Comparison of ENCODE assay signal across 8 cellular contexts in the genomic region with DNA sequence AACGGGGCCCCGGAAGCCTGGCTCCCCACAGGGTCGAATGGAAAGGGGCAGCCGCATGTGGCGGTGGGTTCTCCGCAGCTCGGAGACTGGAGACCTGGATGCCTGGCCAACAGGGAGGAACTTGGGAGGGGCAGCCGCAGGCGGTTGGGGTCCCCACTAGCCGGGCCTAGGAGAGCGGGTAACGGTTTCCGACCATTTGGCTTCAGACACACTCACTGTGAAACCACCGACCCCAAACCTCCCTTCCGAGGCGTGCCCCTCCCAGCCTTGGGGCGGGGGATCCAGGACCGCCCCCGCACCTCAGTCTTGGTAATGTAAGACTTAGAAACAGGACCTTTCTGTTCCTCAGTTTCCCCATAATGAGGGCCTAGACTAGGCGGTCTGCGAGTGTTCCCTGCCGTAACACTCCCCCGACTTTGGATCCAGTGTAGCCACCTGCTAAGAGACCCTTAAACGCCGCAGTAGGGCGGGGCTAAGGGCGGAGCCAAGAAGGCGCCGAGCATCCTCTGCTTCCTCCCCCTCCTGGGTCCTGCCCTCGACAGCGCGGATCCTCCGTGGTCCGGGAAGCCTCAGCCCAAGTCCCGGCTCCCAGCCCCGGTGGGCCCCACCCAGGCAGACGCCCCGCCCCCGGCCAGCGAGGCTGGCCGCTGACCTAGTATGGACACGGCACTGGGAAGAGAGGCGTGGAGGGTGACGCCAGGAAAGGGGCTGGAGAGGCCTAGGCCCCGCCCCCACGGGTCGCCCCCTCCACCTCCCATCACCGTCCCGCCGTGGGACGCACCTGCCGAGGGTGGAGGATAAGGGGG. TPM values are rescaled to one million over a fixed set of nuclear protein-coding genes. Genes with fewer than 3 reads are reported as not detected.
DNase-seq lines count a peak whose midpoint lies in the region; ATAC-seq and TF ChIP-seq lines count a peak whose summit lies in the region.

No MANE protein-coding gene starts in this region.

- no peaks in the 10 kb centered on the region for H3K9me3 Mint-ChIP-seq in Caco-2 (ENCODE audit: unreplicated experiment)
- H3K9me3 Mint-ChIP-seq in stimulated activated effector memory CD8-positive, alpha-beta T cell treated with anti-CD3 and anti-CD28 coated beads, Interleukin-12 subunit alpha, Interleukin-12 subunit beta, amount 100 ng/mL, for 72 hours: no peaks in the 10 kb centered on the region

- peak overlapping the region; percentile 79 for H3K4me2 ChIP-seq in KMS-11

- H3K27me3 ChIP-seq in Caco-2 (replicated peaks; ENCODE audit: control insufficient read depth, insufficient read depth, low read length) (no peaks in the 10 kb centered on the region), KMS-11 (ENCODE audit: insufficient read depth, low read depth) (peaks cover 48% of the 10 kb centered on the region), mononuclear cell (ENCODE audit: insufficient read depth, low read length) (no peaks in the 10 kb centered on the region)

- H3K36me3 ChIP-seq in Caco-2 (ENCODE audit: control insufficient read depth, insufficient read depth, low read length): no peaks in the 10 kb centered on the region
- H3K36me3 ChIP-seq in KMS-11 (ENCODE audit: insufficient read depth): no peaks in the 10 kb centered on the region

- CTCF ChIA-PET in Caco-2 (lab: Charles Lee): interaction anchor here (0.6 to 1.4 kb wide), 3 partner anchors 57 to 504 kb away, joined by 3 to 5 read pairs (median 3); no protein-coding TSS in a partner anchor

- BruUV-seq in Caco-2 (replicated peaks; lab: Mats Ljungman, UMichigan): no TSS peak

- TF ChIP-seq CTCF in Caco-2 (IDR thresholded peaks at IDR 0.05; ENCODE audit: insufficient read depth in 1 of 2, low read depth in 1 of 2, low read length in 1 of 2, severe bottlenecking in 1 of 2, unreplicated experiment in 1 of 2) (no peak), KMS-11 (conservative IDR thresholded peaks at IDR 0.05; ENCODE audit: low read depth, low read length) (no peak)

- H3K36me3 Mint-ChIP-seq in Caco-2 (ENCODE audit: insufficient read depth, unreplicated experiment): peaks cover 11% of the 10 kb centered on the region
- peaks cover 24% of the 10 kb centered on the region for H3K36me3 Mint-ChIP-seq in stimulated activated effector memory CD8-positive, alpha-beta T cell treated with anti-CD3 and anti-CD28 coated beads, Interleukin-12 subunit alpha, Interleukin-12 subunit beta, amount 100 ng/mL, for 72 hours

- H3K4me3 ChIP-seq in Caco-2 (ENCODE audit: low read depth, low read length) (peak overlapping the region; percentile 59; the same call in 1 of the 2 replicates), KMS-11 (IDR thresholded peaks at IDR 0.05; ENCODE audit: insufficient read depth, low read depth, low read length) (no peak overlapping the region), mononuclear cell (ENCODE audit: low read length) (peak overlapping the region; percentile 91)

- H3K27ac ChIP-seq in KMS-11: no peak overlapping the region

- peaks cover 9% of the 10 kb centered on the region for H3K4me1 Mint-ChIP-seq in Caco-2 (ENCODE audit: low read depth, unreplicated experiment)
- H3K4me1 Mint-ChIP-seq in stimulated activated effector memory CD8-positive, alpha-beta T cell treated with anti-CD3 and anti-CD28 coated beads, Interleukin-12 subunit alpha, Interleukin-12 subunit beta, amount 100 ng/mL, for 72 hours: peaks cover 48% of the 10 kb centered on the region

- no peak for DNase-seq in Caco-2
- DNase-seq in activated CD4-positive, alpha-beta T cell treated with anti-CD3 and anti-CD28 coated beads, Interleukin-2, amount 50 U/mL, for 48 hours: peak; percentile 57 to 67
- peak; percentile 79 for DNase-seq in effector CD8-positive, alpha-beta T cell (lab: John Stamatoyannopoulos, UW)
- peak; percentile 53 to 88 for DNase-seq in stimulated activated effector memory CD8-positive, alpha-beta T cell treated with anti-CD3 and anti-CD28 coated beads, Interleukin-12 subunit alpha, Interleukin-12 subunit beta, amount 100 ng/mL, for 72 hours (ENCODE audit: low spot score in 2 of 2)

- no peak overlapping the region for H3K9ac ChIP-seq in KMS-11

- H3K9me3 ChIP-seq in Caco-2 (no peaks in the 10 kb centered on the region), mononuclear cell (ENCODE audit: low read depth, low read length) (no peaks in the 10 kb centered on the region)

- peak overlapping the region; percentile 65 for H3K4me3 Mint-ChIP-seq in Caco-2 (ENCODE audit: unreplicated experiment)
- peak overlapping the region; percentile 91 for H3K4me3 Mint-ChIP-seq in stimulated activated effector memory CD8-positive, alpha-beta T cell treated with anti-CD3 and anti-CD28 coated beads, Interleukin-12 subunit alpha, Interleukin-12 subunit beta, amount 100 ng/mL, for 72 hours

- H4K20me1 ChIP-seq in KMS-11 (ENCODE audit: insufficient read depth): no peaks in the 10 kb centered on the region

- H3K4me1 ChIP-seq in Caco-2: peaks cover 38% of the 10 kb centered on the region
- peaks cover 31% of the 10 kb centered on the region for H3K4me1 ChIP-seq in KMS-11 (ENCODE audit: low read depth, poor library complexity, severe bottlenecking)
- peaks cover 44% of the 10 kb centered on the region for H3K4me1 ChIP-seq in mononuclear cell (ENCODE audit: insufficient read depth, low read length)

- H3K27me3 Mint-ChIP-seq in Caco-2 (ENCODE audit: insufficient read depth, unreplicated experiment): peaks cover 6% of the 10 kb centered on the region

- H3K27ac Mint-ChIP-seq in Caco-2 (ENCODE audit: unreplicated experiment): no peak overlapping the region
- peak overlapping the region; percentile 79 for H3K27ac Mint-ChIP-seq in stimulated activated effector memory CD8-positive, alpha-beta T cell treated with anti-CD3 and anti-CD28 coated beads, Interleukin-12 subunit alpha, Interleukin-12 subunit beta, amount 100 ng/mL, for 72 hours

- peak; percentile 54 for ATAC-seq in stimulated activated effector memory CD8-positive, alpha-beta T cell treated with anti-CD3 and anti-CD28 coated beads, Interleukin-12 subunit alpha, Interleukin-12 subunit beta, amount 100 ng/mL, for 72 hours
- no peak for ATAC-seq in HG03469 (IDR thresholded peaks at IDR 0.05; ENCODE audit: unreplicated experiment)
- no peak for ATAC-seq in HG03460 (IDR thresholded peaks at IDR 0.05; ENCODE audit: unreplicated experiment)

- POLR2A ChIA-PET in Caco-2 (lab: Charles Lee): no interaction called here

- intact Hi-C loops in Caco-2 (cut with micrococcal nuclease; ENCODE audit: unreplicated experiment): no loop called here

- peak overlapping the region; percentile 54; the same call in 1 of the 2 replicates for H2AFZ ChIP-seq in KMS-11 (ENCODE audit: low read depth)

- H3K79me2 ChIP-seq in KMS-11 (ENCODE audit: insufficient read depth, low read depth): no peaks in the 10 kb centered on the region

RNA-seq across cellular contexts. Expression of gene RASGRP2, which starts 1.8 kb away (rescaled TPM):
- total RNA-seq in Caco-2 (2022): 4.0 and 4.1 TPM in 2 replicates
- 126 TPM for total RNA-seq in mononuclear cell

RNA-seq across cellular contexts. Expression of gene PYGM, which starts 14.0 kb away (rescaled TPM):
- total RNA-seq in Caco-2 (2022) (0.51 and 1.4 TPM in 2 replicates), mononuclear cell (4.8 TPM)

RNA-seq across cellular contexts. Expression of gene NRXN2, which starts 22.7 kb away (rescaled TPM):
- total RNA-seq in Caco-2 (2022): 6.5 and 7.6 TPM in 2 replicates
- 0.73 TPM for total RNA-seq in mononuclear cell

RNA-seq across cellular contexts. Expression of gene SF1, which starts 32.6 kb away (rescaled TPM):
- 359 and 386 TPM in 2 replicates for total RNA-seq in Caco-2 (2022)
- 773 TPM for total RNA-seq in mononuclear cell

RNA-seq across cellular contexts. Expression of gene MAP4K2, which starts 57.3 kb away (rescaled TPM):
- total RNA-seq in Caco-2 (2022) (16.8 and 21.4 TPM in 2 replicates), mononuclear cell (41.6 TPM)

Comparison
In these comparisons a context has a peak if more than half of its experiments do, and no peak if none do; other contexts are left out.
1. DNase-seq: peak in activated CD4-positive, alpha-beta T cell treated with anti-CD3 and anti-CD28 coated beads, Interleukin-2, amount 50 U/mL, for 48 hours (2 of 2), effector CD8-positive, alpha-beta T cell (single experiment) and stimulated activated effector memory CD8-positive, alpha-beta T cell treated with anti-CD3 and anti-CD28 coated beads, Interleukin-12 subunit alpha, Interleukin-12 subunit beta, amount 100 ng/mL, for 72 hours (2 of 2); none in Caco-2 (0 of 2).
2. RNA of gene RASGRP2, which starts 1.8 kb away (total RNA-seq): 126 TPM in mononuclear cell (single experiment); 4.0 to 4.1 TPM in Caco-2; every median in the first group is over 10 times any median in the second.